ENCODE assay signal across 8 cellular contexts in genomic region chr22:38792833-38793232, GRCh38. TPM values are rescaled to one million over a fixed set of nuclear protein-coding genes. Genes with fewer than 3 reads are reported as not detected.
DNase-seq lines count a peak whose midpoint lies in the region; ATAC-seq and TF ChIP-seq lines count a peak whose summit lies in the region.

No MANE protein-coding gene starts in this region.

- DNase-seq in ELR (ENCODE audit: low read depth) (peak; percentile 80), PC-9 (peak in 1 of 2 experiments; percentile 58), endodermal cell (no peak), psoas muscle (no peak), Ammon's horn (ENCODE audit: low spot score) (no peak), NCI-H2171 (lab: John Stamatoyannopoulos, UW) (no peak), NCI-H2107 (lab: John Stamatoyannopoulos, UW) (no peak)

- H3K9ac ChIP-seq in endodermal cell (ENCODE audit: extremely low read depth, low read length, poor library complexity, severe bottlenecking) = peak overlapping the region; percentile 85

- ATAC-seq in psoas muscle (no peak), GM18861 (IDR thresholded peaks at IDR 0.05; ENCODE audit: unreplicated experiment) (no peak)

- H3K36me3 ChIP-seq in PC-9 (ENCODE audit: low read depth) (0 out of 2 replicates have a peak, but pooled peaks cover 5% of the 10 kb centered on the region), endodermal cell (ENCODE audit: control insufficient read depth, insufficient read depth, low read length) (peaks cover 15% of the 10 kb centered on the region), psoas muscle (ENCODE audit: insufficient read depth in 1 of 2, low read depth in 1 of 2) (peaks cover 0 to 12% of the 10 kb centered on the region in 2 donors)

- intact Hi-C loops in PC-9 (cut with micrococcal nuclease; ENCODE audit: unreplicated experiment) = no loop called here
- intact Hi-C loops in psoas muscle (cut with DNase I) = no loop called here

- peaks cover 14% of the 10 kb centered on the region for H3K79me2 ChIP-seq in PC-9 (ENCODE audit: low read depth)

- peaks cover 4% of the 10 kb centered on the region for H3K4me1 Mint-ChIP-seq in endodermal cell

- H3K27me3 ChIP-seq in PC-9 (ENCODE audit: insufficient read depth, low read depth) (no peaks in the 10 kb centered on the region), endodermal cell (ENCODE audit: control insufficient read depth, insufficient read depth, low read length, poor library complexity, severe bottlenecking) (no peaks in the 10 kb centered on the region), psoas muscle (ENCODE audit: insufficient read depth in 3 of 3, low read length in 2 of 3) (peaks cover 0 to 6% (median 2%) of the 10 kb centered on the region in 3 donors)

- H3K9me3 ChIP-seq in PC-9 (ENCODE audit: insufficient read depth, low read depth) (no peaks in the 10 kb centered on the region), endodermal cell (ENCODE audit: control insufficient read depth, low read length) (no peaks in the 10 kb centered on the region), psoas muscle (no peaks in the 10 kb centered on the region)

- TF ChIP-seq CTCF in PC-9 (conservative IDR thresholded peaks at IDR 0.05) (no peak), endodermal cell (conservative IDR thresholded peaks at IDR 0.05) (no peak), psoas muscle (IDR thresholded peaks at IDR 0.05) (no peak)

- WGBS in endodermal cell (ENCODE audit: insufficient coverage in 1 of 2, insufficient read length in 1 of 2), 2 experiments = 86 to 89% methylated on average over 3 to 4 of the region's 4 CpGs
- 67 to 75% (median 67%) methylated on average over 4 of the region's 4 CpGs for WGBS in psoas muscle, 3 donors

- H3K27ac ChIP-seq in PC-9 (no peak overlapping the region), endodermal cell (ENCODE audit: low read depth, low read length) (no peak overlapping the region), psoas muscle (peak overlapping the region; percentile 73)

- H3F3A ChIP-seq in PC-9 (ENCODE audit: insufficient read depth, low read depth) = peaks cover 20% of the 10 kb centered on the region; the same call in 1 of the 2 replicates

- H3K9me3 Mint-ChIP-seq in endodermal cell = no peaks in the 10 kb centered on the region

- no peaks in the 10 kb centered on the region for H4K20me1 ChIP-seq in PC-9 (ENCODE audit: insufficient read depth)

- H3K4me3 ChIP-seq in PC-9 (peak overlapping the region; percentile 85), endodermal cell (ENCODE audit: low read length) (peak overlapping the region; percentile 85), psoas muscle (peak overlapping the region; percentile 79)

- H3K4me1 ChIP-seq in PC-9 (replicated peaks; ENCODE audit: insufficient read depth) = peaks cover 28% of the 10 kb centered on the region
- no peaks in the 10 kb centered on the region for H3K4me1 ChIP-seq in endodermal cell (ENCODE audit: control insufficient read depth, insufficient read depth, low read length)
- H3K4me1 ChIP-seq in psoas muscle = peaks cover 13% of the 10 kb centered on the region

- no peaks in the 10 kb centered on the region for H3K9me2 ChIP-seq in PC-9 (ENCODE audit: insufficient read depth)

- H3K36me3 Mint-ChIP-seq in endodermal cell (ENCODE audit: low read depth) = no peaks in the 10 kb centered on the region

- CTCF ChIA-PET in PC-9 (lab: Charles Lee) = no interaction called here

- H3K27ac Mint-ChIP-seq in endodermal cell = no peak overlapping the region

- H2AFZ ChIP-seq in PC-9 = peak overlapping the region; percentile 82; the same call in 1 of the 2 replicates

- peaks cover 29% of the 10 kb centered on the region for H3K27me3 Mint-ChIP-seq in endodermal cell (ENCODE audit: insufficient read depth)

- peak overlapping the region; percentile 88 for H3K4me2 ChIP-seq in PC-9

- BruUV-seq in PC-9 (replicated peaks; lab: Mats Ljungman, UMichigan) = no TSS peak

- POLR2A ChIA-PET in PC-9 (lab: Charles Lee; ENCODE audit: unreplicated experiment) = no interaction called here

- peak overlapping the region; percentile 75 for H3K4me3 Mint-ChIP-seq in endodermal cell

RNA-seq across cellular contexts. Expression of gene DNAL4, which starts 1.1 kb away (rescaled TPM):
- total RNA-seq in PC-9 (2021) = 50.3 and 53.0 TPM in 2 replicates
- total RNA-seq in endodermal cell = 10 to 100 TPM; 24.8 to 29.8 TPM
- polyA plus RNA-seq in endodermal cell (2013, experiment 1 of 2) = 28.5 TPM
- 25.9 TPM for polyA plus RNA-seq in endodermal cell (2013, experiment 2 of 2)
- total RNA-seq in psoas muscle = 1 to 10 TPM; 3.5 to 6.4 (median 4.7) TPM
- 10 to 100 TPM in 2 of 3 donors, 1 to 10 TPM in 1; 4.2 to 13.9 (median 11.8) TPM for polyA plus RNA-seq in psoas muscle

RNA-seq across cellular contexts. Expression of gene SUN2, which starts 37.0 kb away (rescaled TPM):
- total RNA-seq in PC-9 (2021) (169 and 220 TPM in 2 replicates), endodermal cell (10 to 100 TPM; 23.0 to 32.4 TPM), psoas muscle (100 to 1,000 TPM in 3 of 4 donors, 10 to 100 TPM in 1; 57.6 to 152 (median 106) TPM)
- 66.3 TPM for polyA plus RNA-seq in endodermal cell (2013, experiment 1 of 2)
- polyA plus RNA-seq in endodermal cell (2013, experiment 2 of 2) = 71.5 TPM
- polyA plus RNA-seq in psoas muscle = 100 to 1,000 TPM in 1 of 3 donors, 10 to 100 TPM in 2; 64.9 to 142 (median 93.6) TPM

RNA-seq across cellular contexts. Expression of gene NPTXR, which starts 51.0 kb away (rescaled TPM):
- total RNA-seq in PC-9 (2021) = 14.7 and 23.8 TPM in 2 replicates
- total RNA-seq in endodermal cell = 1 to 10 TPM; 2.1 to 2.5 TPM
- 3.2 TPM for polyA plus RNA-seq in endodermal cell (2013, experiment 1 of 2)
- 2.6 TPM for polyA plus RNA-seq in endodermal cell (2013, experiment 2 of 2)
- 1 to 10 TPM in 1 of 4 donors, under 1 TPM in 3; 0.15 to 1.7 (median 0.61) TPM for total RNA-seq in psoas muscle
- under 1 TPM; 0.35 to 0.53 (median 0.39) TPM for polyA plus RNA-seq in psoas muscle
